ENCODE assay signal across 2 cellular contexts in genomic region chr12:52300796-52301691, GRCh38.
TF ChIP-seq lines count a peak whose summit lies in the region.

No MANE protein-coding gene starts in this region.

TF ChIP-seq in SK-N-SH, 30 proteins besides CTCF, POLR2A, EP300 and RAD21:
- peak; percentile 93 for TF ChIP-seq REST (IDR thresholded peaks at IDR 0.05; ENCODE audit: low read depth, low read length)
- TF ChIP-seq MAX (IDR thresholded peaks at IDR 0.05; ENCODE audit: low read depth) = no peak

TF ChIP-seq in SK-N-SH treated with all-trans-retinoic acid at 6 μM for 48 hours, 23 proteins besides CTCF, POLR2A, EP300 and RAD21 (continued from another document):
- TF ChIP-seq, protein P1, sequence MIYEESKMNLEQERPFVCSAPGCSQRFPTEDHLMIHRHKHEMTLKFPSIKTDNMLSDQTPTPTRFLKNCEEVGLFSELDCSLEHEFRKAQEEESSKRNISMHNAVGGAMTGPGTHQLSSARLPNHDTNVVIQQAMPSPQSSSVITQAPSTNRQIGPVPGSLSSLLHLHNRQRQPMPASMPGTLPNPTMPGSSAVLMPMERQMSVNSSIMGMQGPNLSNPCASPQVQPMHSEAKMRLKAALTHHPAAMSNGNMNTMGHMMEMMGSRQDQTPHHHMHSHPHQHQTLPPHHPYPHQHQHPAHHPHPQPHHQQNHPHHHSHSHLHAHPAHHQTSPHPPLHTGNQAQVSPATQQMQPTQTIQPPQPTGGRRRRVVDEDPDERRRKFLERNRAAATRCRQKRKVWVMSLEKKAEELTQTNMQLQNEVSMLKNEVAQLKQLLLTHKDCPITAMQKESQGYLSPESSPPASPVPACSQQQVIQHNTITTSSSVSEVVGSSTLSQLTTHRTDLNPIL (CRISPR knock-in tag; IDR thresholded peaks at IDR 0.05; ENCODE audit: low read depth) = no peak
- no peak for TF ChIP-seq OSR1 (CRISPR knock-in tag; IDR thresholded peaks at IDR 0.05)
- TF ChIP-seq ZNF70 (CRISPR knock-in tag; IDR thresholded peaks at IDR 0.05) = no peak
- TF ChIP-seq ARNTL (CRISPR knock-in tag; IDR thresholded peaks at IDR 0.05; ENCODE audit: borderline replicate concordance, low read depth) = no peak
- TF ChIP-seq, protein P2, sequence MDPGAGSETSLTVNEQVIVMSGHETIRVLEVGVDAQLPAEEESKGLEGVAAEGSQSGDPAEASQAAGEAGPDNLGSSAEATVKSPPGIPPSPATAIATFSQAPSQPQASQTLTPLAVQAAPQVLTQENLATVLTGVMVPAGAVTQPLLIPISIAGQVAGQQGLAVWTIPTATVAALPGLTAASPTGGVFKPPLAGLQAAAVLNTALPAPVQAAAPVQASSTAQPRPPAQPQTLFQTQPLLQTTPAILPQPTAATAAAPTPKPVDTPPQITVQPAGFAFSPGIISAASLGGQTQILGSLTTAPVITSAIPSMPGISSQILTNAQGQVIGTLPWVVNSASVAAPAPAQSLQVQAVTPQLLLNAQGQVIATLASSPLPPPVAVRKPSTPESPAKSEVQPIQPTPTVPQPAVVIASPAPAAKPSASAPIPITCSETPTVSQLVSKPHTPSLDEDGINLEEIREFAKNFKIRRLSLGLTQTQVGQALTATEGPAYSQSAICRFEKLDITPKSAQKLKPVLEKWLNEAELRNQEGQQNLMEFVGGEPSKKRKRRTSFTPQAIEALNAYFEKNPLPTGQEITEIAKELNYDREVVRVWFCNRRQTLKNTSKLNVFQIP (CRISPR knock-in tag; IDR thresholded peaks at IDR 0.05; ENCODE audit: borderline replicate concordance, low read depth) = no peak
- no peak for TF ChIP-seq SNAI2 (CRISPR knock-in tag; IDR thresholded peaks at IDR 0.05)
- no peak for TF ChIP-seq PPARA (CRISPR knock-in tag; IDR thresholded peaks at IDR 0.05; ENCODE audit: borderline replicate concordance)
- no peak for TF ChIP-seq ZFP30 (CRISPR knock-in tag; IDR thresholded peaks at IDR 0.05)
- no peak for TF ChIP-seq CSDC2 (CRISPR knock-in tag; IDR thresholded peaks at IDR 0.05)
- TF ChIP-seq ZC3H10 (CRISPR knock-in tag; IDR thresholded peaks at IDR 0.05) = no peak
- no peak for TF ChIP-seq TOX (CRISPR knock-in tag; IDR thresholded peaks at IDR 0.05; ENCODE audit: borderline replicate concordance)
- no peak for TF ChIP-seq TCF4 (CRISPR knock-in tag; IDR thresholded peaks at IDR 0.05; ENCODE audit: borderline replicate concordance)
- TF ChIP-seq PATZ1 (CRISPR knock-in tag; IDR thresholded peaks at IDR 0.05; ENCODE audit: borderline replicate concordance) = no peak
- TF ChIP-seq ESRRG (CRISPR knock-in tag; IDR thresholded peaks at IDR 0.05) = no peak
